In genomic region chr1:36320767-36321118, GRCh38 we compare ENCODE assay signal across 9 cellular contexts. TPM values are rescaled to one million over a fixed set of nuclear protein-coding genes. Genes with fewer than 3 reads are reported as not detected.
DNase-seq lines count a peak whose midpoint lies in the region; ATAC-seq and TF ChIP-seq lines count a peak whose summit lies in the region.
"Had no signal": no experiment of that assay in that cellular context is flagged by ENCODE, and none has a peak within 500 bp of the region (broad histone marks: within the 10 kb centered on the region; RNA-seq: fewer than 3 reads in every experiment).

No MANE protein-coding gene starts in this region.

- H3K4me1 ChIP-seq in iPS-18a (ENCODE audit: control insufficient read depth, low read depth, low read length): peaks cover 8% of the 10 kb centered on the region

- H3K4me3 Mint-ChIP-seq in activated T-helper 17 cell treated with anti-CD3 and anti-CD28 coated beads, Interleukin-2, amount 50 U/mL, for 72 hours: peak overlapping the region; percentile 71

- no peaks in the 10 kb centered on the region for H3K36me3 ChIP-seq in iPS-18a (ENCODE audit: control insufficient read depth, low read depth, low read length)

- H3K9ac ChIP-seq in iPS-18a (ENCODE audit: low read length): no peak overlapping the region

- no peaks in the 10 kb centered on the region for H3K27me3 Mint-ChIP-seq in activated T-helper 17 cell treated with anti-CD3 and anti-CD28 coated beads, Interleukin-2, amount 50 U/mL, for 72 hours

- DNase-seq in NCI-H1092 (lab: John Stamatoyannopoulos, UW): no peak
- DNase-seq in NCI-H446 treated with DMSO at 0.1 percent for 48 hours (lab: John Stamatoyannopoulos, UW): no peak
- DNase-seq in OCI-M2 (lab: John Stamatoyannopoulos, UW; ENCODE audit: unreplicated experiment): no peak
- DNase-seq: NCI-H2171 treated with DMSO at 0.1 percent for 48 hours had no signal

- no peak for ATAC-seq in activated T-helper 17 cell treated with anti-CD3 and anti-CD28 coated beads, Interleukin-2, amount 50 U/mL, for 72 hours (replicated peaks)
- ATAC-seq in HG03565 (IDR thresholded peaks at IDR 0.05; ENCODE audit: unreplicated experiment): no peak

- H3K36me3 Mint-ChIP-seq in activated T-helper 17 cell treated with anti-CD3 and anti-CD28 coated beads, Interleukin-2, amount 50 U/mL, for 72 hours (ENCODE audit: low read depth): peaks cover 44% of the 10 kb centered on the region

- no peaks in the 10 kb centered on the region for H3K9me3 Mint-ChIP-seq in activated T-helper 17 cell treated with anti-CD3 and anti-CD28 coated beads, Interleukin-2, amount 50 U/mL, for 72 hours

- H3K4me3 ChIP-seq in GM12875 (ENCODE audit: low read depth, low read length) (peak overlapping the region; percentile 37), iPS-18a (ENCODE audit: low read length) (peak overlapping the region; percentile 67), skin epidermis (peak overlapping the region; percentile 27 to 78 (median 64))

- no peaks in the 10 kb centered on the region for H3K9me3 ChIP-seq in iPS-18a (ENCODE audit: control insufficient read depth, low read depth, low read length)

- peaks cover 21% of the 10 kb centered on the region for H3K4me1 Mint-ChIP-seq in activated T-helper 17 cell treated with anti-CD3 and anti-CD28 coated beads, Interleukin-2, amount 50 U/mL, for 72 hours

- TF ChIP-seq CTCF in GM12875 (IDR thresholded peaks at IDR 0.05; ENCODE audit: borderline replicate concordance, insufficient read depth, low read depth, low read length): no peak

- H3K27ac Mint-ChIP-seq in activated T-helper 17 cell treated with anti-CD3 and anti-CD28 coated beads, Interleukin-2, amount 50 U/mL, for 72 hours: peak overlapping the region; percentile 84

- peaks cover 61% of the 10 kb centered on the region for H3K27me3 ChIP-seq in iPS-18a (ENCODE audit: control insufficient read depth, insufficient read depth, low read length)

- H3K27ac ChIP-seq in iPS-18a (ENCODE audit: low read length) (no peak overlapping the region), skin epidermis (peak overlapping the region in 17 of 21 experiments; percentile 4 to 89 (median 68))

RNA-seq across cellular contexts. Expression of gene EVA1B, which starts 2.7 kb away (rescaled TPM):
- total RNA-seq in activated T-helper 17 cell treated with anti-CD3 and anti-CD28 coated beads, Interleukin-2, amount 50 U/mL, for 72 hours: 1 to 10 TPM; 2.5 to 5.6 TPM

RNA-seq across cellular contexts. Expression of gene SH3D21, which starts 14.6 kb away (rescaled TPM):
- 100 to 1,000 TPM in 1 of 2 donors, 10 to 100 TPM in 1; 24.4 to 245 TPM for total RNA-seq in activated T-helper 17 cell treated with anti-CD3 and anti-CD28 coated beads, Interleukin-2, amount 50 U/mL, for 72 hours
